ENCODE assay signal across 27 cellular contexts in the genomic region with DNA sequence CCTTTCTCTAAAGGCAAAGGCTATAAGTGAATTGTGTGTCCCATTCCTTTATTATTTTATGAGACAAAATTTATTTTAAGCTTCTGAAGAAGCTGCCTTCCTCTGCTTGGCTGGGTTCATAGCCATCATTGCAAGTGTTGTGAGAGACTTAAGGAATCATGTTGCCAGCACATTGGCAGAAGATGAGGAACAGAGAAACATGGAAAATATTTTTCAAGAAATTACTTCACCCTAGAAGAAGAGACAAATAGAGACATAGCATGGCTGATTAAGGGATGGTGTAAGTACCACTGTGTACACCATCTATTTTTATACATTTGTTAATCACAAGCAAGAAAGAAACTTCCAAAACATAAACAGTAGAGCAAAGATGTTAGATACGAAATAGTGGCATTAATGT.
"Had no signal": no experiment of that assay in that cellular context is flagged by ENCODE, and none has a peak within 500 bp of the region (broad histone marks: within the 10 kb centered on the region; RNA-seq: fewer than 3 reads in every experiment).

No MANE protein-coding gene starts in this region.

- H3K4me1 Mint-ChIP-seq: stimulated activated effector memory CD8-positive, alpha-beta T cell treated with anti-CD3 and anti-CD28 coated beads, Interleukin-12 subunit alpha, Interleukin-12 subunit beta, amount 100 ng/mL, for 72 hours; stimulated activated memory B cell treated with anti-CD40 and anti-IgM and Interleukin-4, amounts not matched to agents 10 μg/mL and 1 μg/mL and 100 μg/mL, for 72 hours; stimulated activated naive B cell treated with anti-CD40 and anti-IgM and Interleukin-4, amounts not matched to agents 10 μg/mL and 1 μg/mL and 100 μg/mL, for 72 hours; stimulated activated naive CD8-positive, alpha-beta T cell treated with anti-CD3 and anti-CD28 coated beads, Interleukin-15, amount 100 ng/mL, for 72 hours had no signal

- H3K4me3 ChIP-seq: stomach, testis, thoracic aorta, thyroid gland, tibial nerve, transverse colon, upper lobe of left lung, upper lobe of right lung, uterus, vagina had no signal

- H3K27ac Mint-ChIP-seq: stimulated activated effector memory CD8-positive, alpha-beta T cell treated with anti-CD3 and anti-CD28 coated beads, Interleukin-12 subunit alpha, Interleukin-12 subunit beta, amount 100 ng/mL, for 72 hours; stimulated activated memory B cell treated with anti-CD40 and anti-IgM and Interleukin-4, amounts not matched to agents 10 μg/mL and 1 μg/mL and 100 μg/mL, for 72 hours; stimulated activated naive B cell treated with anti-CD40 and anti-IgM and Interleukin-4, amounts not matched to agents 10 μg/mL and 1 μg/mL and 100 μg/mL, for 72 hours; stimulated activated naive CD8-positive, alpha-beta T cell treated with anti-CD3 and anti-CD28 coated beads, Interleukin-15, amount 100 ng/mL, for 72 hours; stimulated activated naive CD8-positive, alpha-beta T cell treated with anti-CD3 and anti-CD28 coated beads, Interleukin-15, Interleukin-2, amounts not matched to agents 100 ng/mL and 50 ng/mL, for 24 hours; type B pancreatic cell had no signal

- H3K36me3 Mint-ChIP-seq: stimulated activated effector memory CD8-positive, alpha-beta T cell treated with anti-CD3 and anti-CD28 coated beads, Interleukin-12 subunit alpha, Interleukin-12 subunit beta, amount 100 ng/mL, for 72 hours; stimulated activated memory B cell treated with anti-CD40 and anti-IgM and Interleukin-4, amounts not matched to agents 10 μg/mL and 1 μg/mL and 100 μg/mL, for 72 hours; stimulated activated naive B cell treated with anti-CD40 and anti-IgM and Interleukin-4, amounts not matched to agents 10 μg/mL and 1 μg/mL and 100 μg/mL, for 72 hours; type B pancreatic cell had no signal

- H3K4me3 Mint-ChIP-seq: stimulated activated effector memory CD8-positive, alpha-beta T cell treated with anti-CD3 and anti-CD28 coated beads, Interleukin-12 subunit alpha, Interleukin-12 subunit beta, amount 100 ng/mL, for 72 hours; stimulated activated memory B cell treated with anti-CD40 and anti-IgM and Interleukin-4, amounts not matched to agents 10 μg/mL and 1 μg/mL and 100 μg/mL, for 72 hours; stimulated activated naive B cell treated with anti-CD40 and anti-IgM and Interleukin-4, amounts not matched to agents 10 μg/mL and 1 μg/mL and 100 μg/mL, for 72 hours; stimulated activated naive CD8-positive, alpha-beta T cell treated with anti-CD3 and anti-CD28 coated beads, Interleukin-15, amount 100 ng/mL, for 72 hours; stimulated activated naive CD8-positive, alpha-beta T cell treated with anti-CD3 and anti-CD28 coated beads, Interleukin-15, Interleukin-2, amounts not matched to agents 100 ng/mL and 50 ng/mL, for 24 hours; type B pancreatic cell had no signal

- DNase-seq: stimulated activated CD4-positive, alpha-beta T cell treated with anti-CD3 and anti-CD28 coated beads, Interleukin-2, amount 100 ng/mL, for 24 hours; stimulated activated CD4-positive, alpha-beta T cell treated with anti-CD3 and anti-CD28 coated beads, Interleukin-2, amount 100 ng/mL, for 48 hours; stimulated activated CD4-positive, alpha-beta T cell treated with anti-CD3 and anti-CD28 coated beads, Interleukin-4, amount 100 ng/mL, for 1 hour; stimulated activated CD4-positive, alpha-beta T cell treated with anti-CD3 and anti-CD28 coated beads, Interleukin-4, amount 100 ng/mL, for 24 hours; stimulated activated CD4-positive, alpha-beta T cell treated with anti-CD3 and anti-CD28 coated beads, Interleukin-4, amount 100 ng/mL, for 4 hours; stimulated activated CD8-positive, alpha-beta memory T cell treated with anti-CD3 and anti-CD28 coated beads, Interleukin-4, amount 100 ng/mL, for 48 hours; stimulated activated naive B cell treated with anti-CD40 and anti-IgM and Interleukin-4, amounts not matched to agents 10 μg/mL and 1 μg/mL and 100 μg/mL, for 72 hours; stimulated activated naive CD4-positive, alpha-beta T cell; stimulated activated naive CD4-positive, alpha-beta T cell treated with Interleukin-2 at 50 U/mL for 16 hours; stimulated activated naive CD8-positive, alpha-beta T cell treated with anti-CD3 and anti-CD28 coated beads, Interleukin-15, amount 100 ng/mL, for 72 hours; stimulated activated naive CD8-positive, alpha-beta T cell treated with anti-CD3 and anti-CD28 coated beads, Interleukin-15, Interleukin-2, amounts not matched to agents 100 U/mL and 50 U/mL, for 24 hours; stomach; substantia nigra; testis; thyroid gland; transverse colon; trophoblast cell; upper lobe of left lung; upper lobe of right lung; uterus had no signal

- H3K36me3 ChIP-seq: stomach, thoracic aorta, thyroid gland, tibial nerve, transverse colon, upper lobe of left lung, upper lobe of right lung, uterus, vagina had no signal

- ATAC-seq: stimulated activated effector memory CD8-positive, alpha-beta T cell treated with anti-CD3 and anti-CD28 coated beads, Interleukin-12 subunit alpha, Interleukin-12 subunit beta, amount 100 ng/mL, for 72 hours; stimulated activated memory B cell treated with anti-CD40 and anti-IgM and Interleukin-4, amounts not matched to agents 10 μg/mL and 1 μg/mL and 100 μg/mL, for 72 hours; stimulated activated naive B cell treated with anti-CD40 and anti-IgM and Interleukin-4, amounts not matched to agents 10 μg/mL and 1 μg/mL and 100 μg/mL, for 72 hours; stimulated activated naive CD8-positive, alpha-beta T cell treated with anti-CD3 and anti-CD28 coated beads, Interleukin-15, amount 100 ng/mL, for 72 hours; stimulated activated naive CD8-positive, alpha-beta T cell treated with anti-CD3 and anti-CD28 coated beads, Interleukin-15, Interleukin-2, amounts not matched to agents 100 U/mL and 50 U/mL, for 24 hours; upper lobe of right lung had no signal

- H3K9me3 Mint-ChIP-seq: stimulated activated naive CD8-positive, alpha-beta T cell treated with anti-CD3 and anti-CD28 coated beads, Interleukin-15, amount 100 ng/mL, for 72 hours; stimulated activated naive CD8-positive, alpha-beta T cell treated with anti-CD3 and anti-CD28 coated beads, Interleukin-15, Interleukin-2, amounts not matched to agents 100 ng/mL and 50 ng/mL, for 24 hours; type B pancreatic cell had no signal

- H3K27me3 ChIP-seq: stomach, testis, thyroid gland, tibial nerve, transverse colon, upper lobe of left lung, upper lobe of right lung, uterus, vagina had no signal

- H3K27ac ChIP-seq: stomach, testis, thoracic aorta, thyroid gland, tibial nerve, transverse colon, upper lobe of left lung, upper lobe of right lung, uterus, vagina had no signal

- H3K4me1 ChIP-seq: stomach, testis, thyroid gland, tibial nerve, transverse colon, upper lobe of left lung, upper lobe of right lung, uterus, vagina had no signal

- H3K27me3 Mint-ChIP-seq: stimulated activated memory B cell treated with anti-CD40 and anti-IgM and Interleukin-4, amounts not matched to agents 10 μg/mL and 1 μg/mL and 100 μg/mL, for 72 hours; stimulated activated naive B cell treated with anti-CD40 and anti-IgM and Interleukin-4, amounts not matched to agents 10 μg/mL and 1 μg/mL and 100 μg/mL, for 72 hours; stimulated activated naive CD8-positive, alpha-beta T cell treated with anti-CD3 and anti-CD28 coated beads, Interleukin-15, amount 100 ng/mL, for 72 hours; stimulated activated naive CD8-positive, alpha-beta T cell treated with anti-CD3 and anti-CD28 coated beads, Interleukin-15, Interleukin-2, amounts not matched to agents 100 ng/mL and 50 ng/mL, for 24 hours; type B pancreatic cell had no signal

- H3K9me3 ChIP-seq: stomach, testis, thoracic aorta, thyroid gland, tibial nerve, transverse colon, upper lobe of left lung, upper lobe of right lung, uterus, vagina had no signal
